ENCODE assay signal across 8 cellular contexts in the genomic region with DNA sequence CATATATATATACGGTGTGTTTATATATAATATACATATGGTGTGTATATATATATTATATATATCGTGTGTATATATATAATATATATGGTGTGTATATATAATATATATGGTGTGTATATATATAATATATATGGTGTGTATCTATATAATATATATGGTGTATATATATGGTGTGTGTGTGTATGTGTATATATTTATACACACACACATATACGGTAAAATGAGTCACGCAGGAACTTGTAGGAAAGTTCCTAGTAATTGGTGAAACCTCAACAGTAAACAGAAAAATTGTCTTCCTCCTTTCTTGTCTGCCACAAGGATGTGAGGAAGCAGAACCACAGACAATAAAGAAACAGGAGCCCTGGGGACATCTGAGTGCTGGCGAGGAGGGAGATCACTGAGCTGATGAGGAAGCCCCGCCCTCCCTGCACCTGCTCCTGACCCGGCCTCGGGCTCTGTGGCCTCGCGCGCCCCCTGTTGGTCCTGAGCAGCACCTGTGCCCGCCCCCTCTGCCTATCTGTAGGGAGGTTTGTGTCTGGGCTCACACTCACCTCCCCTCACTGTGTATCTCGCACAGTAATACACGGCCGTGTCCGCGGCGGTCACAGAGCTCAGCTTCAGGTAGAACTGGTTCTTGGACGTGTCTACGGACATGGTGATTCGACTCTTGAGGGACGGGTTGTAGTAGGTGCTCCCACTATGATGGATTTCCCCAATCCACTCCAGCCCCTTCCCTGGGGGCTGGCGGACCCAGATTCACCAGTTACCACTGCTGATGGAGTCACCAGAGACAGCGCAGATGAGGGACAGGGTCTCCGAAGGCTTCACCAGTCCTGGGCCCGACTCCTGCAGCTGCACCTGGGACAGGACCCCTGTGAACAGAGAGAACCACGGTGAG.
DNase-seq lines count a peak whose midpoint lies in the region; ATAC-seq and TF ChIP-seq lines count a peak whose summit lies in the region.

No MANE protein-coding gene starts in this region.

- H3K27me3 ChIP-seq in BE2C = peaks cover 11% of the 10 kb centered on the region

- ATAC-seq in GM19452 (IDR thresholded peaks at IDR 0.05; ENCODE audit: unreplicated experiment) (peak; percentile 66), HG02623 (IDR thresholded peaks at IDR 0.05; ENCODE audit: unreplicated experiment) (no peak), HG03280 (IDR thresholded peaks at IDR 0.05; ENCODE audit: unreplicated experiment) (no peak), HG02884 (IDR thresholded peaks at IDR 0.05; ENCODE audit: unreplicated experiment) (no peak)
- ATAC-seq in naive thymus-derived CD8-positive, alpha-beta T cell = peak; percentile 99

- DNase-seq in BE2C = peak; percentile 79
- peak; percentile 47 for DNase-seq in NCI-H69 (lab: John Stamatoyannopoulos, UW)
- peak; percentile 93 for DNase-seq in activated CD8-positive, alpha-beta memory T cell treated with anti-CD3 and anti-CD28 coated beads, Interleukin-2, amount 50 U/mL, for 48 hours
- DNase-seq in naive thymus-derived CD8-positive, alpha-beta T cell = peak; percentile 65 to 84 (median 79)

- peak; percentile 54 for TF ChIP-seq CTCF in BE2C (IDR thresholded peaks at IDR 0.05; ENCODE audit: low read depth, low read length)

- H3K27me3 Mint-ChIP-seq in naive thymus-derived CD8-positive, alpha-beta T cell = peaks cover 30 to 60% (median 42%) of the 10 kb centered on the region in 5 donors

- H3K4me3 Mint-ChIP-seq in naive thymus-derived CD8-positive, alpha-beta T cell = peak overlapping the region in 1 of 10 donors; percentile 54

- no peaks in the 10 kb centered on the region for H3K36me3 ChIP-seq in BE2C

- no peaks in the 10 kb centered on the region for H3K9me3 ChIP-seq in BE2C

- H3K4me1 Mint-ChIP-seq in naive thymus-derived CD8-positive, alpha-beta T cell = peaks cover 0 to 4% (median 1%) of the 10 kb centered on the region in 4 donors

- H3K4me3 ChIP-seq in BE2C (ENCODE audit: low read depth, low read length) = no peak overlapping the region

- POLR2A ChIA-PET in naive thymus-derived CD8-positive, alpha-beta T cell (lab: Charles Lee) = no interaction called here

- no peaks in the 10 kb centered on the region for H3K9me3 Mint-ChIP-seq in naive thymus-derived CD8-positive, alpha-beta T cell

- H3K4me1 ChIP-seq in BE2C = no peaks in the 10 kb centered on the region

- no peaks in the 10 kb centered on the region for H3K36me3 Mint-ChIP-seq in naive thymus-derived CD8-positive, alpha-beta T cell

- H3K27ac Mint-ChIP-seq in naive thymus-derived CD8-positive, alpha-beta T cell = no peak overlapping the region

Comparison
In these comparisons a context has a peak if more than half of its experiments do, and no peak if none do; other contexts are left out.
1. ATAC-seq: peak in GM19452 (single experiment) and naive thymus-derived CD8-positive, alpha-beta T cell (2 of 2); none in HG02623 (single experiment), HG03280 (single experiment) and HG02884 (single experiment).
2. Peak in every context shown above with its lines, with median percentiles within 50 percentile points of each other: DNase-seq.